ENCODE assay signal across 8 cellular contexts in genomic region chr15:60399246-60399915, GRCh38. TPM values are rescaled to one million over a fixed set of nuclear protein-coding genes. Genes with fewer than 3 reads are reported as not detected.
DNase-seq lines count a peak whose midpoint lies in the region; ATAC-seq, FAIRE-seq and TF ChIP-seq lines count a peak whose summit lies in the region.

No MANE protein-coding gene starts in this region.

- H3K36me3 ChIP-seq in left lung (peaks cover 0 to 15% of the 10 kb centered on the region in 2 donors), subcutaneous abdominal adipose tissue (ENCODE audit: control insufficient read depth in 5 of 5, insufficient read depth in 5 of 5, low read length in 5 of 5) (peaks cover 4 to 18% (median 8%) of the 10 kb centered on the region in 5 donors)

- no peak for TF ChIP-seq POLR2A in GM12891 (IDR thresholded peaks at IDR 0.05; ENCODE audit: low read depth, low read length)

- TF ChIP-seq CTCF in left lung (IDR thresholded peaks at IDR 0.05), result no peak

- H3K9me3 Mint-ChIP-seq in activated CD4-positive, alpha-beta T cell treated with anti-CD3 and anti-CD28 coated beads, Interleukin-2, amount 10 ng/mL, durations not matched to agents 24 days and 14 days, result no peaks in the 10 kb centered on the region
- H3K9me3 Mint-ChIP-seq in activated naive CD8-positive, alpha-beta T cell treated with anti-CD3 and anti-CD28 coated beads for 36 hours, result no peaks in the 10 kb centered on the region

- H3K27ac Mint-ChIP-seq in activated CD4-positive, alpha-beta T cell treated with anti-CD3 and anti-CD28 coated beads, Interleukin-2, amount 10 ng/mL, durations not matched to agents 24 days and 14 days, result peak overlapping the region; percentile 92
- H3K27ac Mint-ChIP-seq in activated naive CD8-positive, alpha-beta T cell treated with anti-CD3 and anti-CD28 coated beads for 36 hours, result peak overlapping the region; percentile 65

- H3K27me3 ChIP-seq in left lung (peaks cover 0 to 25% of the 10 kb centered on the region in 2 donors), subcutaneous abdominal adipose tissue (ENCODE audit: control insufficient read depth in 5 of 5, insufficient read depth in 4 of 5, low read length in 5 of 5) (no peaks in the 10 kb centered on the region)

- no peak for ATAC-seq in left lung

- H3K27me3 Mint-ChIP-seq in activated CD4-positive, alpha-beta T cell treated with anti-CD3 and anti-CD28 coated beads, Interleukin-2, amount 10 ng/mL, durations not matched to agents 24 days and 14 days, result peaks cover 8% of the 10 kb centered on the region
- H3K27me3 Mint-ChIP-seq in activated naive CD8-positive, alpha-beta T cell treated with anti-CD3 and anti-CD28 coated beads for 36 hours, result peaks cover 9% of the 10 kb centered on the region

- no peak for FAIRE-seq in GM12891 (lab: Jason Lieb, UNC)

- intact Hi-C loops in activated CD4-positive, alpha-beta T cell treated with anti-CD3 and anti-CD28 coated beads, Interleukin-2, amount 10 ng/mL, durations not matched to agents 24 days and 14 days (cut with micrococcal nuclease), result loop anchor here (2.0 to 5.0 kb wide), 4 partner anchors 43 to 713 kb away; no protein-coding TSS in a partner anchor
- intact Hi-C loops in left lung (cut with DNase I), result no loop called here

- H3K4me1 Mint-ChIP-seq in activated CD4-positive, alpha-beta T cell treated with anti-CD3 and anti-CD28 coated beads, Interleukin-2, amount 10 ng/mL, durations not matched to agents 24 days and 14 days, result peaks cover 37% of the 10 kb centered on the region
- peaks cover 22% of the 10 kb centered on the region for H3K4me1 Mint-ChIP-seq in activated naive CD8-positive, alpha-beta T cell treated with anti-CD3 and anti-CD28 coated beads for 36 hours

- H3K4me1 ChIP-seq in left lung (peaks cover 20 to 29% of the 10 kb centered on the region in 2 donors), subcutaneous abdominal adipose tissue (ENCODE audit: control insufficient read depth in 5 of 5, insufficient read depth in 5 of 5, low read length in 5 of 5) (peaks cover 13 to 47% (median 41%) of the 10 kb centered on the region in 5 donors)

- no peak for DNase-seq in activated CD4-positive, alpha-beta T cell treated with anti-CD3 and anti-CD28 coated beads, Interleukin-2, amount 10 ng/mL, durations not matched to agents 24 days and 14 days
- no peak for DNase-seq in activated CD4-positive, alpha-beta T cell treated with anti-CD3 and anti-CD28 coated beads, Interleukin-2, amount 50 U/mL, for 1 hour
- DNase-seq in activated naive CD8-positive, alpha-beta T cell treated with anti-CD3 and anti-CD28 coated beads for 36 hours, result no peak
- no peak for DNase-seq in left lung
- DNase-seq in amniotic stem cell (lab: John Stamatoyannopoulos, UW), result no peak
- DNase-seq in ecto neural progenitor cell (ENCODE audit: low spot score), result no peak
- DNase-seq in GM12891 (ENCODE audit: insufficient read length, low spot score), result no peak

- H3K9me3 ChIP-seq in left lung (no peaks in the 10 kb centered on the region), subcutaneous abdominal adipose tissue (ENCODE audit: control insufficient read depth in 5 of 5, low read length in 5 of 5) (no peaks in the 10 kb centered on the region)

- H3K27ac ChIP-seq in left lung (peak overlapping the region; percentile 16 to 58), subcutaneous abdominal adipose tissue (ENCODE audit: low read depth, low read length) (peak overlapping the region; percentile 99)

- peak overlapping the region; percentile 88 for H3K4me3 Mint-ChIP-seq in activated CD4-positive, alpha-beta T cell treated with anti-CD3 and anti-CD28 coated beads, Interleukin-2, amount 10 ng/mL, durations not matched to agents 24 days and 14 days
- H3K4me3 Mint-ChIP-seq in activated naive CD8-positive, alpha-beta T cell treated with anti-CD3 and anti-CD28 coated beads for 36 hours, result peak overlapping the region; percentile 73

- H3K9ac ChIP-seq in subcutaneous abdominal adipose tissue (ENCODE audit: low read length in 5 of 5), result peak overlapping the region in 3 of 5 donors; percentile 43 to 80 (median 78)

- H3K4me3 ChIP-seq in left lung (no peak overlapping the region), subcutaneous abdominal adipose tissue (ENCODE audit: low read depth in 1 of 5, low read length in 5 of 5) (peak overlapping the region; percentile 55 to 96 (median 64))

- H3K36me3 Mint-ChIP-seq in activated CD4-positive, alpha-beta T cell treated with anti-CD3 and anti-CD28 coated beads, Interleukin-2, amount 10 ng/mL, durations not matched to agents 24 days and 14 days (ENCODE audit: low read depth), result peaks cover 24% of the 10 kb centered on the region
- H3K36me3 Mint-ChIP-seq in activated naive CD8-positive, alpha-beta T cell treated with anti-CD3 and anti-CD28 coated beads for 36 hours, result peaks cover 3% of the 10 kb centered on the region

TF ChIP-seq in GM12891, 5 proteins besides CTCF, POLR2A, EP300 and RAD21:
- no peak for TF ChIP-seq POLR2AphosphoS5 (IDR thresholded peaks at IDR 0.05; ENCODE audit: low read depth, low read length)
- TF ChIP-seq POU2F2 (IDR thresholded peaks at IDR 0.05; ENCODE audit: low read depth, low read length), result no peak
- TF ChIP-seq PAX5 (IDR thresholded peaks at IDR 0.05; ENCODE audit: insufficient read depth, low read length, severe bottlenecking), result no peak
- TF ChIP-seq TAF1 (IDR thresholded peaks at IDR 0.05; ENCODE audit: low read depth, low read length), result no peak
- TF ChIP-seq SPI1 (IDR thresholded peaks at IDR 0.05; ENCODE audit: low read depth, low read length), result no peak
TF ChIP-seq in GM12891: peak in this region for 0.

RNA-seq across cellular contexts. Expression of gene ANXA2, which starts 1.6 kb away (rescaled TPM):
- 214 and 225 TPM in 2 replicates for total RNA-seq in activated CD4-positive, alpha-beta T cell treated with anti-CD3 and anti-CD28 coated beads, Interleukin-2, amount 10 ng/mL, durations not matched to agents 24 days and 14 days
- total RNA-seq in activated naive CD8-positive, alpha-beta T cell treated with anti-CD3 and anti-CD28 coated beads for 36 hours, result 10 to 100 TPM; 44.0 to 44.8 TPM
- total RNA-seq in left lung, result 1,000 to 10,000 TPM; 1,567 to 1,593 TPM
- polyA plus RNA-seq in GM12891 (2012; ENCODE audit: low read depth, missing spikeins), result 59.1 TPM

Comparison
In these comparisons a context has a peak if more than half of its experiments do, and no peak if none do; other contexts are left out.
1. H3K4me3 ChIP-seq: peak in subcutaneous abdominal adipose tissue (5 of 5); none in left lung (0 of 2).